In the genomic region with DNA sequence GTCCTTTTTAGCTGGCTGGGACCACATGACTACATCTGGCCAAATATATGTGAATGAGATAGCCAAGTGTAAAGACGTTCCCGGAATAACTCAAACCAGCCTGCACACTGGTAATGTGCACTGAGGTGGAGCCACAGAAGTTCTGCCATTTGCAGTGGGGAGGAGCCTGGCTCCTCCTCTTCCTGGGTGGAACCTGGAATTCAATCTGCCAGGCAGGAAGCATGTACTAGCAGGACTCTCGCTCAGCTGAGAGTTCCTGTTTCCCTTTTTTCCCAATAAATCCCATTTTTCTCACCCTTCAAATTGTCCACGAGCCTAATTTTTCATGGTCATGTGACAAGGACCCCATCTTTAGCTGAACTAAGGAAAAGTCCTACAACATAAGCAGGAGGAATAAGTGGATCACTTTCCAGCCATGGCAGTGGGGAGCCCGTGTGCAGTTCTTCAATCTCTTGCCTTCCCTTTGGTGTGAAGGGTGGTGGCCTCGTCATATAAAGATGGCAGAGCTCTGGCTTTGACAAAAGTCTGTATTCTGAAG, we compare ENCODE assay signal across 22 cellular contexts.
DNase-seq lines count a peak whose midpoint lies in the region; ATAC-seq, FAIRE-seq and TF ChIP-seq lines count a peak whose summit lies in the region.
"Had no signal": no experiment of that assay in that cellular context is flagged by ENCODE, and none has a peak within 500 bp of the region (broad histone marks: within the 10 kb centered on the region; RNA-seq: fewer than 3 reads in every experiment).

No MANE protein-coding gene starts in this region.

- peaks cover 11% of the 10 kb centered on the region for H3K27me3 Mint-ChIP-seq in neural progenitor cell (ENCODE audit: insufficient read depth, low read depth)
- H3K27me3 Mint-ChIP-seq: IgD-negative memory B cell had no signal

- no peak for TF ChIP-seq EP300 in K562 (IDR thresholded peaks at IDR 0.05; ENCODE audit: low read length)

- H3K9me3 ChIP-seq in left ventricle myocardium inferior (replicated peaks) (peaks cover 24% of the 10 kb centered on the region), K562 (replicated peaks; ENCODE audit: control insufficient read depth, insufficient read depth, low read depth, low read length) (no peaks in the 10 kb centered on the region), neural progenitor cell (ENCODE audit: low read depth) (no peaks in the 10 kb centered on the region)
- H3K9me3 ChIP-seq: MG63, SK-N-SH had no signal

- intact Hi-C loops in left ventricle myocardium inferior (cut with micrococcal nuclease): no loop called here
- intact Hi-C loops in cardiac septum (cut with DNase I): no loop called here
- intact Hi-C loops in K562 (cut with micrococcal nuclease): no loop called here

- H3K4me2 ChIP-seq in K562 (ENCODE audit: insufficient read depth, low read length): no peak overlapping the region; the same call in 1 of the 2 replicates
- H3K4me2 ChIP-seq in neural progenitor cell: peak overlapping the region; percentile 11
- H3K4me2 ChIP-seq: SK-N-SH had no signal

- no peak overlapping the region for H3K4me3 ChIP-seq in left ventricle myocardium inferior
- H3K4me3 ChIP-seq in K562: no peak overlapping the region
- no peak overlapping the region for H3K4me3 ChIP-seq in neural progenitor cell
- H3K4me3 ChIP-seq: MG63 had no signal

- H4K20me1 ChIP-seq in K562 (replicated peaks; ENCODE audit: control insufficient read depth, insufficient read depth, low read length): no peaks in the 10 kb centered on the region
- no peaks in the 10 kb centered on the region for H4K20me1 ChIP-seq in neural progenitor cell (ENCODE audit: low read depth)

- H3K27me3 ChIP-seq in left ventricle myocardium inferior (ENCODE audit: low read depth) (no peaks in the 10 kb centered on the region), K562 (ENCODE audit: control insufficient read depth in 2 of 2, insufficient read depth in 2 of 2, low read length in 2 of 2) (no peaks in the 10 kb centered on the region), neural progenitor cell (no peaks in the 10 kb centered on the region)
- H3K27me3 ChIP-seq: MG63 had no signal

- under 1% methylated on average over 6 of the region's 6 CpGs for WGBS in K562 (ENCODE audit: insufficient coverage, low coverage, missing lambda C conversion rate)

- no peaks in the 10 kb centered on the region for H3K4me1 Mint-ChIP-seq in neural progenitor cell
- H3K4me1 Mint-ChIP-seq: IgD-negative memory B cell had no signal

- H3K36me3 Mint-ChIP-seq in neural progenitor cell: peaks cover 5% of the 10 kb centered on the region

- H2AFZ ChIP-seq in K562 (ENCODE audit: low read depth, low read length) (no peak overlapping the region; the same call in 1 of the 2 replicates), neural progenitor cell (replicated peaks) (no peak overlapping the region)

- no peak for ATAC-seq in K562
- ATAC-seq: Right ventricle myocardium inferior had no signal

- no peak overlapping the region for H3K27ac Mint-ChIP-seq in neural progenitor cell
- H3K27ac Mint-ChIP-seq: IgD-negative memory B cell had no signal

- H3K4me3 Mint-ChIP-seq in neural progenitor cell: no peak overlapping the region
- H3K4me3 Mint-ChIP-seq: CD8-positive, alpha-beta memory T cell; IgD-negative memory B cell had no signal

- H3K27ac ChIP-seq in left ventricle myocardium inferior (replicated peaks) (peak overlapping the region; percentile 78), K562 (ENCODE audit: extremely low read depth, low read depth, low read length) (no peak overlapping the region), neural progenitor cell (no peak overlapping the region)
- H3K27ac ChIP-seq: C4-2B had no signal

- TF ChIP-seq RAD21 in K562 (CRISPR knock-in tag; conservative IDR thresholded peaks at IDR 0.05 in 1 of 2, IDR thresholded peaks at IDR 0.05 in 1 of 2): no peak

- no peaks in the 10 kb centered on the region for H3K79me2 ChIP-seq in K562 (ENCODE audit: control insufficient read depth, insufficient read depth, low read length)
- H3K79me2 ChIP-seq in neural progenitor cell (ENCODE audit: low read depth): no peaks in the 10 kb centered on the region

- TF ChIP-seq CTCF in left ventricle myocardium inferior (IDR thresholded peaks at IDR 0.05; ENCODE audit: borderline replicate concordance): no peak
- no peak for TF ChIP-seq CTCF in K562 (IDR thresholded peaks at IDR 0.05 in 2 of 3, conservative IDR thresholded peaks at IDR 0.05 in 1 of 3; ENCODE audit: insufficient read depth in 2 of 3, low read depth in 1 of 3, low read length in 3 of 3)
- no peak for TF ChIP-seq CTCF in neural progenitor cell (IDR thresholded peaks at IDR 0.05)

- FAIRE-seq in K562 (lab: Jason Lieb, UNC): no peak
- FAIRE-seq in urothelium cell line (lab: Jason Lieb, UNC): peak; percentile 17
- FAIRE-seq: A204.1, H54 had no signal

- no peaks in the 10 kb centered on the region for H3K36me3 ChIP-seq in left ventricle myocardium inferior
- no peaks in the 10 kb centered on the region for H3K36me3 ChIP-seq in K562 (ENCODE audit: control insufficient read depth, insufficient read depth, low read length)
- H3K36me3 ChIP-seq in neural progenitor cell: no peaks in the 10 kb centered on the region
- H3K36me3 ChIP-seq: MG63 had no signal

- BruUV-seq in K562 (replicated peaks; lab: Mats Ljungman, UMichigan): no TSS peak

- POLR2A ChIA-PET in K562 (lab: Yijun Ruan, JAX): interaction anchor here (0.5 kb wide), 1 partner anchor 530 kb away, joined by 4 read pairs; no protein-coding TSS in a partner anchor

- CTCF ChIA-PET in K562 (lab: Yijun Ruan, JAX; ENCODE audit: low intra/inter-chr PET ratio): no interaction called here

- H3F3A ChIP-seq in neural progenitor cell (ENCODE audit: low read depth): no peaks in the 10 kb centered on the region

- H3K4me1 ChIP-seq in left ventricle myocardium inferior (peaks cover 6% of the 10 kb centered on the region), K562 (replicated peaks in 1 of 2; ENCODE audit: control insufficient read depth in 2 of 2, insufficient read depth in 2 of 2, low read length in 2 of 2) (no peaks in the 10 kb centered on the region), neural progenitor cell (peaks cover 7% of the 10 kb centered on the region)

- no peak for DNase-seq in left ventricle myocardium inferior
- DNase-seq in cardiac septum (ENCODE audit: low spot score): no peak
- no peak for DNase-seq in K562 (ENCODE audit: extremely low read depth in 1 of 4, low spot score in 3 of 4)
- DNase-seq in neural progenitor cell (ENCODE audit: low spot score): no peak
- no peak for DNase-seq in urothelium cell line (ENCODE audit: low spot score)
- no peak for DNase-seq in SIG-M5 (lab: John Stamatoyannopoulos, UW)
- DNase-seq in NCI-H2196 treated with DMSO at 0.1 percent for 48 hours (lab: John Stamatoyannopoulos, UW; ENCODE audit: unreplicated experiment): no peak
- DNase-seq: Calu3; CD8-positive, alpha-beta memory T cell; GF-D8; Kasumi-1; MG63; NCI-H1694 treated with DMSO at 0.1 percent for 48 hours; NCI-H2081 treated with DMSO at 0.1 percent for 48 hours; NCI-H446; NCI-H526; SK-N-SH had no signal

- H3K9ac ChIP-seq in K562 (ENCODE audit: insufficient read depth in 1 of 2, low read depth in 2 of 2, low read length in 2 of 2): no peak overlapping the region
- no peak overlapping the region for H3K9ac ChIP-seq in neural progenitor cell
- H3K9ac ChIP-seq: SK-N-SH had no signal

- H3K9me3 Mint-ChIP-seq in neural progenitor cell: peaks cover 42% of the 10 kb centered on the region

- no peak for TF ChIP-seq POLR2A in K562 (conservative IDR thresholded peaks at IDR 0.05)

- H3K9me1 ChIP-seq in K562 (ENCODE audit: control insufficient read depth, insufficient read depth, low read length): no peaks in the 10 kb centered on the region

- in situ Hi-C loops in K562 (cut with MboI): no loop called here

TF ChIP-seq in K562, 482 proteins besides CTCF, POLR2A, EP300 and RAD21:
- TF ChIP-seq MIER1 (IDR thresholded peaks at IDR 0.05; ENCODE audit: low read depth) (no peak), GTF2E2 (tag; IDR thresholded peaks at IDR 0.05) (no peak), HDAC1 (IDR thresholded peaks at IDR 0.05) (no peak), TRIM24 (IDR thresholded peaks at IDR 0.05) (no peak), KDM5B (IDR thresholded peaks at IDR 0.05; ENCODE audit: insufficient replicate concordance, low read depth, low read length) (no peak), GABPA (tag; conservative IDR thresholded peaks at IDR 0.05; ENCODE audit: low read depth) (peak; percentile 59)
- TF ChIP-seq, protein P1, sequence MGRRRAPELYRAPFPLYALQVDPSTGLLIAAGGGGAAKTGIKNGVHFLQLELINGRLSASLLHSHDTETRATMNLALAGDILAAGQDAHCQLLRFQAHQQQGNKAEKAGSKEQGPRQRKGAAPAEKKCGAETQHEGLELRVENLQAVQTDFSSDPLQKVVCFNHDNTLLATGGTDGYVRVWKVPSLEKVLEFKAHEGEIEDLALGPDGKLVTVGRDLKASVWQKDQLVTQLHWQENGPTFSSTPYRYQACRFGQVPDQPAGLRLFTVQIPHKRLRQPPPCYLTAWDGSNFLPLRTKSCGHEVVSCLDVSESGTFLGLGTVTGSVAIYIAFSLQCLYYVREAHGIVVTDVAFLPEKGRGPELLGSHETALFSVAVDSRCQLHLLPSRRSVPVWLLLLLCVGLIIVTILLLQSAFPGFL (CRISPR knock-in tag; IDR thresholded peaks at IDR 0.05): no peak
- TF ChIP-seq, protein P2, sequence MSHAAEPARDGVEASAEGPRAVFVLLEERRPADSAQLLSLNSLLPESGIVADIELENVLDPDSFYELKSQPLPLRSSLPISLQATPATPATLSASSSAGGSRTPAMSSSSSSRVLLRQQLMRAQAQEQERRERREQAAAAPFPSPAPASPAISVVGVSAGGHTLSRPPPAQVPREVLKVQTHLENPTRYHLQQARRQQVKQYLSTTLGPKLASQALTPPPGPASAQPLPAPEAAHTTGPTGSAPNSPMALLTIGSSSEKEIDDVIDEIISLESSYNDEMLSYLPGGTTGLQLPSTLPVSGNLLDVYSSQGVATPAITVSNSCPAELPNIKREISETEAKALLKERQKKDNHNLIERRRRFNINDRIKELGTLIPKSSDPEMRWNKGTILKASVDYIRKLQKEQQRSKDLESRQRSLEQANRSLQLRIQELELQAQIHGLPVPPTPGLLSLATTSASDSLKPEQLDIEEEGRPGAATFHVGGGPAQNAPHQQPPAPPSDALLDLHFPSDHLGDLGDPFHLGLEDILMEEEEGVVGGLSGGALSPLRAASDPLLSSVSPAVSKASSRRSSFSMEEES (CRISPR knock-in tag; IDR thresholded peaks at IDR 0.05): peak; percentile 53
